ENCODE assay signal across 26 cellular contexts in the genomic region with DNA sequence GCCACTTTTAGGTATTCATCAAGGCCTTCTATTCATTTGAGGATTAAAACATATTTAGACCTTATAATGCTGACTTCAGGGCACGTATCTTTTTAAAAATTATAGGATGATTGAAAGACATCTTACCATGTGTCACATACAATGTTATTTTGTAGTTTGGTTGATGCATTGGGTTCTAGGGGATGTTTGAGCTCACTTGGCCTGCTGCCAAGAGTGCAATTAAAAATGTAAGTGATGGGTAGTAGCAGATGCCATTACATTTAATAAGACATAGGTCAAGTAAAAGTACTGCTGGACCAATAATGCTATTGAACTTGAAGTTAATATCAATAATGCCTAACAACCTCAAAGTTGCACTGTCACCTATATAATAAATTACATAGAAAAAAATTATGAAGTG.
"Had no signal": no experiment of that assay in that cellular context is flagged by ENCODE, and none has a peak within 500 bp of the region (broad histone marks: within the 10 kb centered on the region; RNA-seq: fewer than 3 reads in every experiment).

No MANE protein-coding gene starts in this region.

- H3K27ac ChIP-seq: left lung, ovary, right atrium auricular region, right lobe of liver, stomach, testis, thyroid gland, transverse colon, upper lobe of left lung, vagina had no signal

- H3K9me3 ChIP-seq: ovary, right lobe of liver, testis, thyroid gland, vagina had no signal

- H3K27me3 ChIP-seq: left lung, ovary, right atrium auricular region, right lobe of liver, stomach, testis, thyroid gland, transverse colon, upper lobe of left lung, vagina had no signal

- H3K4me1 ChIP-seq: left lung, right atrium auricular region, right lobe of liver, stomach, testis, thyroid gland, transverse colon, upper lobe of left lung, vagina had no signal

- H3K36me3 ChIP-seq: left lung, ovary, right atrium auricular region, right lobe of liver, stomach, thyroid gland, transverse colon, upper lobe of left lung, vagina had no signal

- DNase-seq: hypothalamus; immature natural killer cell; kidney; left colon; left lung; mesendoderm; naive B cell; ovary; right lobe of liver; stimulated activated CD4-positive, alpha-beta T cell treated with anti-CD3 and anti-CD28 coated beads, Interleukin-1b, Interleukin-23, amount 100 ng/mL, for 48 hours; stimulated activated CD4-positive, alpha-beta T cell treated with anti-CD3 and anti-CD28 coated beads, Interleukin-2, amount 100 ng/mL, for 48 hours; stimulated activated CD4-positive, alpha-beta T cell treated with anti-CD3 and anti-CD28 coated beads, Interleukin-4, amount 100 ng/mL, for 4 hours; stimulated activated CD8-positive, alpha-beta memory T cell treated with anti-CD3 and anti-CD28 coated beads, Interleukin-4, amount 100 ng/mL, for 48 hours; stimulated activated naive CD8-positive, alpha-beta T cell treated with anti-CD3 and anti-CD28 coated beads, Interleukin-15, Interleukin-2, amounts not matched to agents 100 U/mL and 50 U/mL, for 24 hours; stomach; testis; thyroid gland; transverse colon; upper lobe of left lung had no signal

- H3K4me2 ChIP-seq: smooth muscle cell had no signal

- ATAC-seq: left colon; left lung; natural killer cell treated with Interleukin-12 subunit alpha and Interleukin-12 subunit beta and Interleukin-15 and Interleukin-18, amount 100 ng/mL, for 72 hours; right lobe of liver; stimulated activated memory B cell treated with anti-CD40 and anti-IgM and Interleukin-4, amounts not matched to agents 10 μg/mL and 1 μg/mL and 100 μg/mL, for 72 hours; stimulated activated naive CD8-positive, alpha-beta T cell treated with anti-CD3 and anti-CD28 coated beads, Interleukin-15, Interleukin-2, amounts not matched to agents 100 U/mL and 50 U/mL, for 24 hours had no signal

- FAIRE-seq: islet of Langerhans had no signal

- H3K4me3 ChIP-seq: left lung, lung, ovary, right atrium auricular region, right lobe of liver, smooth muscle cell, stomach, testis, thyroid gland, transverse colon, upper lobe of left lung, vagina had no signal
